In genomic region chr2:11405599-11406491, GRCh38 we compare ENCODE assay signal across 12 cellular contexts.
DNase-seq lines count a peak whose midpoint lies in the region; ATAC-seq and TF ChIP-seq lines count a peak whose summit lies in the region.
"Had no signal": no experiment of that assay in that cellular context is flagged by ENCODE, and none has a peak within 500 bp of the region (broad histone marks: within the 10 kb centered on the region; RNA-seq: fewer than 3 reads in every experiment).

No MANE protein-coding gene starts in this region.

- no peaks in the 10 kb centered on the region for H3K79me2 ChIP-seq in neural progenitor cell (ENCODE audit: low read depth)

- DNase-seq in ascending aorta (ENCODE audit: low spot score in 2 of 2) (no peak), fibroblast of pulmonary artery (ENCODE audit: low read depth) (peak; percentile 61), neural progenitor cell (ENCODE audit: low spot score) (no peak), upper lobe of left lung (no peak), COLO668 (lab: John Stamatoyannopoulos, UW; ENCODE audit: unreplicated experiment) (no peak)
- DNase-seq in stimulated activated CD4-positive, alpha-beta T cell treated with anti-CD3 and anti-CD28 coated beads, Interleukin-15, amount 100 ng/mL, for 24 hours: no peak
- DNase-seq: activated CD4-positive, alpha-beta T cell treated with anti-CD3 and anti-CD28 coated beads for 1 hour; activated T-cell treated with anti-CD3 and anti-CD28 coated beads, Interleukin-2, amount 50 U/mL, for 48 hours; MG63; ovary; stimulated activated naive CD8-positive, alpha-beta T cell treated with anti-CD3 and anti-CD28 coated beads, Interleukin-15, Interleukin-2, amounts not matched to agents 100 U/mL and 50 U/mL, for 24 hours had no signal

- peaks cover 23% of the 10 kb centered on the region for H3K4me1 Mint-ChIP-seq in neural progenitor cell

- no peaks in the 10 kb centered on the region for H3K36me3 Mint-ChIP-seq in neural progenitor cell

- H3K4me3 Mint-ChIP-seq in neural progenitor cell: no peak overlapping the region

- H3K4me1 ChIP-seq in ascending aorta: peaks cover 9 to 27% of the 10 kb centered on the region in 2 donors
- no peaks in the 10 kb centered on the region for H3K4me1 ChIP-seq in neural progenitor cell
- H3K4me1 ChIP-seq in upper lobe of left lung: peaks cover 0 to 17% (median 0%) of the 10 kb centered on the region in 4 donors

- no peak overlapping the region for H2AFZ ChIP-seq in neural progenitor cell (replicated peaks)

- peaks cover 6% of the 10 kb centered on the region for H3K27me3 Mint-ChIP-seq in neural progenitor cell (ENCODE audit: insufficient read depth, low read depth)

- TF ChIP-seq CTCF in ascending aorta (IDR thresholded peaks at IDR 0.05) (no peak), fibroblast of pulmonary artery (IDR thresholded peaks at IDR 0.05; ENCODE audit: low read length, missing control alignments) (no peak), neural progenitor cell (IDR thresholded peaks at IDR 0.05) (no peak), upper lobe of left lung (IDR thresholded peaks at IDR 0.05) (no peak)

- peak overlapping the region; percentile 81 for H3K27ac Mint-ChIP-seq in neural progenitor cell

- H3K4me2 ChIP-seq in neural progenitor cell: no peak overlapping the region

- H3K9me3 ChIP-seq in ascending aorta: no peaks in the 10 kb centered on the region
- no peaks in the 10 kb centered on the region for H3K9me3 ChIP-seq in neural progenitor cell (ENCODE audit: low read depth)
- no peaks in the 10 kb centered on the region for H3K9me3 ChIP-seq in upper lobe of left lung
- H3K9me3 ChIP-seq: MG63, ovary had no signal

- H3K9ac ChIP-seq in neural progenitor cell: no peak overlapping the region

- H4K20me1 ChIP-seq in neural progenitor cell (ENCODE audit: low read depth): no peaks in the 10 kb centered on the region

- ATAC-seq in upper lobe of left lung (ENCODE audit: low FRiP score in 2 of 2): no peak
- no peak for ATAC-seq in HG03097 (IDR thresholded peaks at IDR 0.05; ENCODE audit: low FRiP score, unreplicated experiment)
- ATAC-seq: stimulated activated naive CD8-positive, alpha-beta T cell treated with anti-CD3 and anti-CD28 coated beads, Interleukin-15, Interleukin-2, amounts not matched to agents 100 U/mL and 50 U/mL, for 24 hours had no signal

- intact Hi-C loops in ascending aorta (cut with DNase I): loop anchor here (1.0 to 5.0 kb wide), 6 partner anchors 19 to 959 kb away; partner anchors contain the start of genes E2F6, ODC1 and PDIA6

- no peaks in the 10 kb centered on the region for H3F3A ChIP-seq in neural progenitor cell (ENCODE audit: low read depth)

- 73 to 84% methylated on average over 12 of the region's 12 CpGs for WGBS in upper lobe of left lung, 2 donors

- TF ChIP-seq POLR2A in upper lobe of left lung (IDR thresholded peaks at IDR 0.05): no peak

- H3K9me3 Mint-ChIP-seq in neural progenitor cell: peaks cover 3% of the 10 kb centered on the region

- TF ChIP-seq EP300 in upper lobe of left lung (IDR thresholded peaks at IDR 0.05): no peak

- H3K4me3 ChIP-seq in ascending aorta (peak overlapping the region in 1 of 2 donors; percentile 41), fibroblast of pulmonary artery (replicated peaks; ENCODE audit: low read depth, low read length) (no peak overlapping the region), neural progenitor cell (no peak overlapping the region), upper lobe of left lung (no peak overlapping the region)
- H3K4me3 ChIP-seq: MG63, ovary had no signal

- H3K27ac ChIP-seq in ascending aorta (peak overlapping the region; percentile 88 to 91), neural progenitor cell (no peak overlapping the region), upper lobe of left lung (peak overlapping the region; percentile 30 to 78 (median 70))

- H3K27me3 ChIP-seq in ascending aorta (no peaks in the 10 kb centered on the region), neural progenitor cell (no peaks in the 10 kb centered on the region), upper lobe of left lung (no peaks in the 10 kb centered on the region)
- H3K27me3 ChIP-seq: MG63, ovary had no signal

- H3K36me3 ChIP-seq in ascending aorta (no peaks in the 10 kb centered on the region), neural progenitor cell (no peaks in the 10 kb centered on the region), upper lobe of left lung (no peaks in the 10 kb centered on the region)
- H3K36me3 ChIP-seq: MG63, ovary had no signal
